2 cellular contexts compared by ENCODE assay signal in genomic region chr13:95111608-95112007, GRCh38.
TF ChIP-seq lines count a peak whose summit lies in the region.

No MANE protein-coding gene starts in this region.

TF ChIP-seq in HepG2, 621 proteins besides CTCF, POLR2A, EP300 and RAD21 (continued from another document):
- no peak for TF ChIP-seq ZZZ3 (CRISPR knock-in tag; IDR thresholded peaks at IDR 0.05; ENCODE audit: borderline replicate concordance)
- TF ChIP-seq ZNF564 (CRISPR knock-in tag; IDR thresholded peaks at IDR 0.05), result no peak
- no peak for TF ChIP-seq AKAP8 (CRISPR knock-in tag; IDR thresholded peaks at IDR 0.05)
- TF ChIP-seq FOSL1 (CRISPR knock-in tag; IDR thresholded peaks at IDR 0.05; ENCODE audit: borderline replicate concordance), result no peak
- TF ChIP-seq NPAS2 (CRISPR knock-in tag; IDR thresholded peaks at IDR 0.05; ENCODE audit: borderline replicate concordance), result no peak
- no peak for TF ChIP-seq ZNF124 (CRISPR knock-in tag; IDR thresholded peaks at IDR 0.05)
- no peak for TF ChIP-seq ZNF883 (CRISPR knock-in tag; IDR thresholded peaks at IDR 0.05; ENCODE audit: not compliant biosample characterization)
TF ChIP-seq in HepG2: peak in this region for 2.

TF ChIP-seq in WTC11, 78 proteins besides CTCF, POLR2A, EP300 and RAD21 (continued from another document):
- TF ChIP-seq FOXP4 (CRISPR knock-in tag; IDR thresholded peaks at IDR 0.05) (no peak), AR (CRISPR knock-in tag; IDR thresholded peaks at IDR 0.05) (no peak), IRF1 (CRISPR knock-in tag; IDR thresholded peaks at IDR 0.05) (no peak), PRDM15 (CRISPR knock-in tag; IDR thresholded peaks at IDR 0.05) (no peak)
